8 cellular contexts compared by ENCODE assay signal in the genomic region with DNA sequence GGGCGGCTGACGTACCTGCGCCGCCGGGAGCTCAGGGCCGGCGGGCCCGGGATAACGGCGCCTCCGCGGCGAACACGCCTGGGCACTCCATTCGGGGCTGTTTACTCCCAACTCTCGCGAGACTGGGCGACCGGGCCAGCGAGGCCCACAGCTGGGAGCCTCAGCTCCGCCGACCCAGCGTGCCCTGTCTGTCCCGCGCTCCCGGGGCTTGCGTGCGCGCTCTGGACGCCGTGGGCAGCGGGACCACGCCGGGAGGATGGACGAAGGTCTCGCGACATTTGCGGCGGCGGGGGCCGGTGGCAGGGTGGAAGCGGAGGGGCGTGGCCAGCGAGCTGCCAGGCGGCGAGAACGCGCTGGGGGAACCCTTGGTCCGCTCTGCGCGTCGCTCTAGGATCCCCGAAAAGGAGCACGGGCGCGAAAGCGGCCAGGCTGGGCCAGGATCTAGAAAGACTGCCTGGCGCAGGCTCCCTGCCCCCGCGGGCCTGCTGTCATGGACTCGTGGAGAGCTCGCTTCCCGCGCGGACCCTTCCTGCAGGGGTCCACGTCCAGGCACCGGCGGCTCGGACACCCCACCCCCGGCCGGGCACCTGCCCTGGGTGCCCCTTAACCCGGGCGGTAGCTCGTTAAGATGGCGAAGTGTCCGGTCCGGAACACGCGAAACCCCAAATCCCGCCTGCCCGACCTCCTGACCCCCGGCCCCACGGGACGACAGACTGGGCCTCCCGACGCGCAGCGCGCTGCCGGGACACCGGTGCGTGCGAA. TPM values are rescaled to one million over a fixed set of nuclear protein-coding genes. Genes with fewer than 3 reads are reported as not detected.
DNase-seq lines count a peak whose midpoint lies in the region; ATAC-seq, FAIRE-seq and TF ChIP-seq lines count a peak whose summit lies in the region.

A gene (minus strand): TSS at position 223 of the 762 bp plus-strand sequence. CDS start 15,159 bp downstream, outside the sequence.

- peak within 1 kb of the TSS; percentile 92 to 99 (median 93) for H3K4me3 ChIP-seq in HepG2 (replicated peaks in 1 of 3; ENCODE audit: insufficient read depth in 1 of 3, low read depth in 2 of 3, low read length in 3 of 3)

- peak; percentile 58 for FAIRE-seq in HepG2 (lab: Jason Lieb, UNC)

- peak within 1 kb of the TSS; percentile 83 for H3K4me3 Mint-ChIP-seq in dendritic cell treated with granulocyte-macrophage colony-stimulating factor and Interleukin-4, amounts not matched to agents 40 ng/mL and 50 ng/mL, for 4 days

- peak within 1 kb of the TSS; percentile 85 for H3K27ac ChIP-seq in HepG2 (ENCODE audit: extremely low read length, insufficient read depth, low read length)

- peaks cover 0 to 3% of the 10 kb centered on the region in 2 experiments; a peak in 1 of 5 replicates for H3K27me3 ChIP-seq in HepG2 (ENCODE audit: control insufficient read depth in 1 of 2, insufficient read depth in 2 of 2, low read length in 2 of 2)

- peaks cover 29% of the 10 kb centered on the region for H3K4me1 Mint-ChIP-seq in dendritic cell treated with granulocyte-macrophage colony-stimulating factor and Interleukin-4, amounts not matched to agents 40 ng/mL and 50 ng/mL, for 4 days (ENCODE audit: low read depth)

- H3K4me1 ChIP-seq in HepG2 (ENCODE audit: insufficient read depth, low read length) = peaks cover 30% of the 10 kb centered on the region

- peaks cover 49% of the 10 kb centered on the region for H3K79me2 ChIP-seq in HepG2 (ENCODE audit: insufficient read depth, low read length)

- peaks cover 9% of the 10 kb centered on the region for H3K36me3 Mint-ChIP-seq in dendritic cell treated with granulocyte-macrophage colony-stimulating factor and Interleukin-4, amounts not matched to agents 40 ng/mL and 50 ng/mL, for 4 days (ENCODE audit: low read depth)

- BruUV-seq in HepG2 (replicated peaks; lab: Mats Ljungman, UMichigan) = no TSS peak

- peak; percentile 32 for TF ChIP-seq CTCF in HepG2 (CRISPR knock-in tag; IDR thresholded peaks at IDR 0.05)

- peak within 1 kb of the TSS; percentile 94 for H3K9ac ChIP-seq in HepG2 (ENCODE audit: insufficient read depth, low read depth, low read length)

- H3K36me3 ChIP-seq in HepG2 (replicated peaks in 1 of 2; ENCODE audit: control insufficient read depth in 1 of 2, insufficient read depth in 2 of 2, low read length in 2 of 2) = no peaks in the 10 kb centered on the region

- peak; percentile 75 to 97 (median 93) for DNase-seq in C1 segment of cervical spinal cord (lab: John Stamatoyannopoulos, UW)
- DNase-seq in NCI-H748 (lab: John Stamatoyannopoulos, UW; ENCODE audit: unreplicated experiment) = peak; percentile 96
- peak; percentile 96 to 97 for DNase-seq in activated CD4-positive, alpha-beta T cell treated with anti-CD3 and anti-CD28 coated beads, Interleukin-2, amount 50 U/mL, for 24 hours (ENCODE audit: low read depth in 1 of 2, low spot score in 1 of 2)
- peak; percentile 97 for DNase-seq in HepG2 (ENCODE audit: low spot score)
- peak; percentile 99 for DNase-seq in stimulated activated CD4-positive, alpha-beta T cell treated with anti-CD3 and anti-CD28 coated beads, Interleukin-4, amount 100 ng/mL, for 1 hour

- peak; percentile 37 for TF ChIP-seq RAD21 in HepG2 (CRISPR knock-in tag; IDR thresholded peaks at IDR 0.05)

- no peaks in the 10 kb centered on the region for H3K9me3 Mint-ChIP-seq in dendritic cell treated with granulocyte-macrophage colony-stimulating factor and Interleukin-4, amounts not matched to agents 40 ng/mL and 50 ng/mL, for 4 days

- H3K9me3 ChIP-seq in HepG2 (ENCODE audit: low read length) = no peaks in the 10 kb centered on the region

- in situ Hi-C loops in HepG2 (cut with HindIII; ENCODE audit: extremely low pct_ligation_motif_present, low pct_unique_long_range_greater_than_20kb) = no loop called here

- ATAC-seq in GM19372 (IDR thresholded peaks at IDR 0.05; ENCODE audit: low read depth, unreplicated experiment) = peak; percentile 91
- ATAC-seq in HG03558 (IDR thresholded peaks at IDR 0.05; ENCODE audit: extremely low read depth, unreplicated experiment) = peak; percentile 83
- ATAC-seq in HepG2 = peak; percentile 96

- no peak within 1 kb of the TSS for H2AFZ ChIP-seq in HepG2 (ENCODE audit: low read length)

- H3K27me3 Mint-ChIP-seq in dendritic cell treated with granulocyte-macrophage colony-stimulating factor and Interleukin-4, amounts not matched to agents 40 ng/mL and 50 ng/mL, for 4 days = peaks cover 2% of the 10 kb centered on the region

- no peaks in the 10 kb centered on the region for H4K20me1 ChIP-seq in HepG2 (ENCODE audit: insufficient read depth, low read length)

- POLR2A ChIA-PET in HepG2 (lab: Yijun Ruan, JAX) = interaction anchor here (0.6 to 6.5 kb wide), 17 partner anchors 11 to 165 kb away, joined by 3 to 142 read pairs (median 5); a partner anchor contains a TSS

- TF ChIP-seq EP300 in HepG2 (IDR thresholded peaks at IDR 0.05; ENCODE audit: low read depth in 2 of 2, low read length in 2 of 2) (no peak; a peak in 1 of 4 replicates), HepG2 (CRISPR knock-in tag; IDR thresholded peaks at IDR 0.05; ENCODE audit: borderline replicate concordance) (no peak)

- peak; percentile 92 to 95 for TF ChIP-seq POLR2A in HepG2 (IDR thresholded peaks at IDR 0.05; ENCODE audit: insufficient read depth in 1 of 2, low read depth in 2 of 2, low read length in 2 of 2)

- CTCF ChIA-PET in HepG2 (lab: Yijun Ruan, JAX; ENCODE audit: low intra/inter-chr PET ratio, low total read pairs) = interaction anchor here (1.0 kb wide), 1 partner anchor 24 kb away, joined by 5 read pairs; no protein-coding TSS in a partner anchor

- H3K4me2 ChIP-seq in HepG2 (ENCODE audit: low read depth, low read length) = peak within 1 kb of the TSS; percentile 91

- intact Hi-C loops in dendritic cell treated with granulocyte-macrophage colony-stimulating factor and Interleukin-4, amounts not matched to agents 40 ng/mL and 50 ng/mL, for 4 days (cut with micrococcal nuclease) = loop anchor here (2.0 kb wide), 3 partner anchors 28 to 70 kb away; a partner anchor contains a TSS
- intact Hi-C loops in HepG2 (cut with micrococcal nuclease; ENCODE audit: unreplicated experiment) = loop anchor here (1.0 kb wide), 1 partner anchor 24 kb away; no protein-coding TSS in a partner anchor

- 2% methylated on average over 18 of the region's 93 CpGs for WGBS in HepG2 (ENCODE audit: low lambda C conversion rate)

- H3K27ac Mint-ChIP-seq in dendritic cell treated with granulocyte-macrophage colony-stimulating factor and Interleukin-4, amounts not matched to agents 40 ng/mL and 50 ng/mL, for 4 days = peak within 1 kb of the TSS; percentile 85

TF ChIP-seq in HepG2, 621 proteins besides CTCF, POLR2A, EP300 and RAD21 (continues in another document):
- TF ChIP-seq POGZ (CRISPR knock-in tag; IDR thresholded peaks at IDR 0.05) (peak; percentile 87), RELA (CRISPR knock-in tag; IDR thresholded peaks at IDR 0.05) (peak; percentile 86; the same call in 1 of the 2 replicates), ZKSCAN8 (CRISPR knock-in tag; IDR thresholded peaks at IDR 0.05; ENCODE audit: borderline replicate concordance) (peak; percentile 36; the same call in 1 of the 2 replicates), ZNF205 (CRISPR knock-in tag; IDR thresholded peaks at IDR 0.05) (no peak), ZNF720 (CRISPR knock-in tag; IDR thresholded peaks at IDR 0.05) (no peak), ZNF550 (CRISPR knock-in tag; IDR thresholded peaks at IDR 0.05; ENCODE audit: borderline replicate concordance) (peak; percentile 91)
- TF ChIP-seq, protein P1, sequence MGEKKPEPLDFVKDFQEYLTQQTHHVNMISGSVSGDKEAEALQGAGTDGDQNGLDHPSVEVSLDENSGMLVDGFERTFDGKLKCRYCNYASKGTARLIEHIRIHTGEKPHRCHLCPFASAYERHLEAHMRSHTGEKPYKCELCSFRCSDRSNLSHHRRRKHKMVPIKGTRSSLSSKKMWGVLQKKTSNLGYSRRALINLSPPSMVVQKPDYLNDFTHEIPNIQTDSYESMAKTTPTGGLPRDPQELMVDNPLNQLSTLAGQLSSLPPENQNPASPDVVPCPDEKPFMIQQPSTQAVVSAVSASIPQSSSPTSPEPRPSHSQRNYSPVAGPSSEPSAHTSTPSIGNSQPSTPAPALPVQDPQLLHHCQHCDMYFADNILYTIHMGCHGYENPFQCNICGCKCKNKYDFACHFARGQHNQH (CRISPR knock-in tag; IDR thresholded peaks at IDR 0.05) = peak; percentile 80

RNA-seq across cellular contexts. Expression of the gene that starts here (rescaled TPM):
- 42.0 and 56.7 TPM in 2 replicates for total RNA-seq in HepG2 (2016; rRNA removed; fragmentation: Illumina TruSeq; extraction: Trizol)
- 14.4 and 16.1 TPM in 2 replicates for total RNA-seq in HepG2 (2016; cell fraction: cytosol; rRNA removed; fragmentation: Illumina TruSeq; extraction: Trizol; ENCODE audit: low read depth)
- 36.6 and 55.6 TPM in 2 replicates for total RNA-seq in HepG2 (2016; cell fraction: insoluble cytoplasmic fraction; rRNA removed; fragmentation: Illumina TruSeq; extraction: Trizol)
- 45.4 and 47.4 TPM in 2 replicates for total RNA-seq in HepG2 (2016; cell fraction: membrane; rRNA removed; fragmentation: Illumina TruSeq; extraction: Trizol)
- 69.1 and 74.7 TPM in 2 replicates for total RNA-seq in HepG2 (2016; cell fraction: nucleus; rRNA removed; fragmentation: Illumina TruSeq; extraction: Trizol)
- polyA plus RNA-seq in HepG2 (2011; rRNA removed) = 83.4 and 91.3 TPM in 2 replicates
- polyA plus RNA-seq in HepG2 (2011; cell fraction: cytosol; rRNA removed) = 67.3 and 71.7 TPM in 2 replicates
- 131 and 133 TPM in 2 replicates for polyA plus RNA-seq in HepG2 (2011; cell fraction: nucleus; rRNA removed)
- 62.6 and 69.2 TPM in 2 replicates for polyA plus RNA-seq in HepG2 (2012)
- polyA plus RNA-seq in HepG2 (2016; cell fraction: cytosol; fragmentation: Illumina TruSeq; extraction: Trizol; ENCODE audit: low read depth) = 8.3 TPM in 2 replicates
- 38.4 and 45.1 TPM in 2 replicates for polyA plus RNA-seq in HepG2 (2016; cell fraction: insoluble cytoplasmic fraction; fragmentation: Illumina TruSeq; extraction: Trizol; ENCODE audit: low read depth)
- 28.8 and 29.8 TPM in 2 replicates for polyA plus RNA-seq in HepG2 (2016; cell fraction: membrane; fragmentation: Illumina TruSeq; extraction: Trizol; ENCODE audit: low read depth)
- polyA plus RNA-seq in HepG2 (2016; cell fraction: nucleus; fragmentation: Illumina TruSeq; extraction: Trizol; ENCODE audit: insufficient read depth, low read depth) = 102 and 104 TPM in 2 replicates
- 115 TPM in 2 replicates for polyA minus RNA-seq in HepG2 (2011; rRNA and poly(A)+ RNA removed; ENCODE audit: low replicate concordance)
- polyA minus RNA-seq in HepG2 (2011; cell fraction: cytosol; rRNA and poly(A)+ RNA removed) = 74.7 and 82.8 TPM in 2 replicates
- 177 and 179 TPM in 2 replicates for polyA minus RNA-seq in HepG2 (2011; cell fraction: nucleus; rRNA and poly(A)+ RNA removed)

Comparison
In these comparisons a context has a peak if more than half of its experiments do, and no peak if none do; other contexts are left out.
1. Peak in every context shown above with its lines: DNase-seq, ATAC-seq, H3K4me3 ChIP-seq and H3K27ac ChIP-seq.